Comparison of ENCODE assay signal across 22 cellular contexts in genomic region chr7:1359681-1360485, GRCh38.
DNase-seq lines count a peak whose midpoint lies in the region; ATAC-seq, FAIRE-seq and TF ChIP-seq lines count a peak whose summit lies in the region.
"Had no signal": no experiment of that assay in that cellular context is flagged by ENCODE, and none has a peak within 500 bp of the region (broad histone marks: within the 10 kb centered on the region; RNA-seq: fewer than 3 reads in every experiment).

No MANE protein-coding gene starts in this region.

- no peak overlapping the region for H3K9ac ChIP-seq in kidney (ENCODE audit: low read length in 2 of 2)
- H3K9ac ChIP-seq: KMS-11 had no signal

- H3K4me3 Mint-ChIP-seq in stimulated activated memory B cell treated with anti-CD40 and anti-IgM and Interleukin-4, amounts not matched to agents 10 μg/mL and 1 μg/mL and 100 μg/mL, for 72 hours = no peak overlapping the region

- FAIRE-seq in kidney (lab: Jason Lieb, UNC) = no peak
- FAIRE-seq: G401.6 had no signal

- H3K9me3 Mint-ChIP-seq in stimulated activated memory B cell treated with anti-CD40 and anti-IgM and Interleukin-4, amounts not matched to agents 10 μg/mL and 1 μg/mL and 100 μg/mL, for 72 hours = peaks cover 3% of the 10 kb centered on the region

- H3K27ac ChIP-seq in RWPE2 (ENCODE audit: poor library complexity, severe bottlenecking) (no peak overlapping the region), kidney (ENCODE audit: low read depth in 2 of 2, low read length in 2 of 2) (no peak overlapping the region)
- H3K27ac ChIP-seq: KMS-11, SJCRH30 had no signal

- no peaks in the 10 kb centered on the region for H3K4me1 ChIP-seq in RWPE2 (ENCODE audit: insufficient read depth, poor library complexity, severe bottlenecking)
- H3K4me1 ChIP-seq in kidney (ENCODE audit: control insufficient read depth in 1 of 2, insufficient read depth in 1 of 2, low read depth in 1 of 2, low read length in 2 of 2) = peaks cover 0 to 7% of the 10 kb centered on the region in 2 donors
- H3K4me1 ChIP-seq: HAP-1 had no signal

- ATAC-seq in left ventricle myocardium superior (no peak), RWPE2 (ENCODE audit: low read depth) (no peak), GM18907 (IDR thresholded peaks at IDR 0.05; ENCODE audit: unreplicated experiment) (no peak)
- peak; percentile 5 for ATAC-seq in stimulated activated memory B cell treated with anti-CD40 and anti-IgM and Interleukin-4, amounts not matched to agents 10 μg/mL and 1 μg/mL and 100 μg/mL, for 72 hours
- ATAC-seq: PC-3 had no signal

- H3K27me3 Mint-ChIP-seq in stimulated activated memory B cell treated with anti-CD40 and anti-IgM and Interleukin-4, amounts not matched to agents 10 μg/mL and 1 μg/mL and 100 μg/mL, for 72 hours = peaks cover 35% of the 10 kb centered on the region

- intact Hi-C loops in left ventricle myocardium superior (cut with micrococcal nuclease) (no loop called here), cardiac septum (cut with DNase I) (no loop called here), kidney (cut with DNase I) (no loop called here)

- DNase-seq in left ventricle myocardium superior = peak; percentile 15
- DNase-seq in cardiac septum (ENCODE audit: low spot score) = no peak
- DNase-seq in RWPE2 (ENCODE audit: low spot score) = peak; percentile 62
- DNase-seq in kidney = peak; percentile 46
- no peak for DNase-seq in mucosa of gallbladder (ENCODE audit: low spot score)
- DNase-seq in dermis blood vessel endothelial cell = no peak
- DNase-seq: ACHN, DMS 273 treated with DMSO at 0.1 percent for 48 hours, MV-4-11, NCI-H1417, NCI-H187, NCI-H2107, NCI-H2227 treated with DMSO at 0.1 percent for 48 hours, NCI-H524 treated with DMSO at 0.1 percent for 48 hours, PC-3, RPMI8226, SJCRH30 had no signal

- no peak overlapping the region for H3K4me3 ChIP-seq in RWPE2 (ENCODE audit: severe bottlenecking)
- no peak overlapping the region for H3K4me3 ChIP-seq in kidney (ENCODE audit: low read length in 2 of 2)
- H3K4me3 ChIP-seq: HAP-1, SJCRH30 had no signal

- peaks cover 13% of the 10 kb centered on the region for H3K27me3 ChIP-seq in RWPE2 (ENCODE audit: insufficient read depth, poor library complexity, severe bottlenecking)
- H3K27me3 ChIP-seq: SJCRH30 had no signal

- H3K4me1 Mint-ChIP-seq in stimulated activated memory B cell treated with anti-CD40 and anti-IgM and Interleukin-4, amounts not matched to agents 10 μg/mL and 1 μg/mL and 100 μg/mL, for 72 hours = no peaks in the 10 kb centered on the region

- TF ChIP-seq CTCF in RWPE2 (IDR thresholded peaks at IDR 0.05; ENCODE audit: poor library complexity, severe bottlenecking) = no peak
- TF ChIP-seq CTCF in kidney (IDR thresholded peaks at IDR 0.05; ENCODE audit: borderline replicate concordance, extremely low read depth, insufficient read depth) = no peak

- H3K36me3 ChIP-seq in RWPE2 (ENCODE audit: low read depth) (no peaks in the 10 kb centered on the region), kidney (ENCODE audit: control insufficient read depth in 1 of 2, insufficient read depth in 2 of 2, low read length in 2 of 2) (no peaks in the 10 kb centered on the region)
- H3K36me3 ChIP-seq: HAP-1, SJCRH30 had no signal

- no peaks in the 10 kb centered on the region for H3K36me3 Mint-ChIP-seq in stimulated activated memory B cell treated with anti-CD40 and anti-IgM and Interleukin-4, amounts not matched to agents 10 μg/mL and 1 μg/mL and 100 μg/mL, for 72 hours

- H3K9me3 ChIP-seq in RWPE2 (ENCODE audit: severe bottlenecking) (no peaks in the 10 kb centered on the region), kidney (ENCODE audit: control insufficient read depth in 1 of 2, low read length in 2 of 2) (no peaks in the 10 kb centered on the region)
- H3K9me3 ChIP-seq: HAP-1, SJCRH30 had no signal

- no peak overlapping the region for H3K27ac Mint-ChIP-seq in stimulated activated memory B cell treated with anti-CD40 and anti-IgM and Interleukin-4, amounts not matched to agents 10 μg/mL and 1 μg/mL and 100 μg/mL, for 72 hours

Comparison
In these comparisons a context has a peak if more than half of its experiments do, and no peak if none do; other contexts are left out.
1. DNase-seq: peak in left ventricle myocardium superior (single experiment), RWPE2 (single experiment) and kidney (single experiment); none in cardiac septum (single experiment), mucosa of gallbladder (single experiment) and dermis blood vessel endothelial cell (single experiment).